ENCODE assay signal across 24 cellular contexts in the genomic region with DNA sequence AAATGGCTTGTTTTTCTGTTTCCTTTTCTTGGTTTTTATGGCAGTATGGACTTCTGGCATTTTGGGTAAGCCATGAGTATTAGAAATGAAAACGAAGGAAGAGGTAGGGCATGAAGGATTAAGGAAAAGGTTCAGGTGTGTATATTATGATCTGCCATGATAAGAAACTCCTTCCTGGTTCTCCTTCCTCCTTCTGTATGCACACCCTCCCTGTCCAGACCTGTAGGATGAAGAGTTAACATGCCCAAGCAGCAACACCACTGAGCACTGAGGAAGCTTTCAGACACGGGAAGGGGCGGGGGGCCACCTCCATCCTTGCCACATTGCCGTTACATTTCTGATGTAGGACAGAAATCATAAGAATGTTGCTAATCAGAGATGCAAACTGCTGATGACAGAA.
A peak's percentile ranks its signal among the peaks of the same experiment; 100 is the strongest.
DNase-seq lines count a peak whose midpoint lies in the region; ATAC-seq, FAIRE-seq and TF ChIP-seq lines count a peak whose summit lies in the region.
"Had no signal": no experiment of that assay in that cellular context is flagged by ENCODE, and none has a peak within 500 bp of the region (broad histone marks: within the 10 kb centered on the region; RNA-seq: fewer than 3 reads in every experiment).

No MANE protein-coding gene starts in this region.

- intact Hi-C loops in MCF 10A (cut with micrococcal nuclease): no loop called here

- no peak overlapping the region for H3K9ac ChIP-seq in keratinocyte (ENCODE audit: control insufficient read depth, extremely low read depth, insufficient read depth, low read length)
- H3K9ac ChIP-seq: BLaER1 had no signal

- H2AFZ ChIP-seq in keratinocyte (ENCODE audit: control insufficient read depth, low read length): peak overlapping the region; percentile 51

- peaks cover 50% of the 10 kb centered on the region for H3K27me3 Mint-ChIP-seq in MCF 10A (ENCODE audit: insufficient read depth, unreplicated experiment)
- H3K27me3 Mint-ChIP-seq: CD4-positive, alpha-beta T cell had no signal

- POLR2A ChIA-PET in MCF 10A (lab: Yijun Ruan, JAX): no interaction called here

- CTCF ChIA-PET in MCF 10A (lab: Yijun Ruan, JAX): interaction anchor here (1.1 kb wide), 1 partner anchor 390 kb away, joined by 6 read pairs; no protein-coding TSS in a partner anchor

- in situ Hi-C loops in T47D (cut with HindIII; ENCODE audit: low pct_unique_long_range_greater_than_20kb, low sequenced_read_pairs): no loop called here

- H3K4me3 Mint-ChIP-seq in MCF 10A (ENCODE audit: unreplicated experiment): no peak overlapping the region
- H3K4me3 Mint-ChIP-seq: CD4-positive, alpha-beta T cell; CD8-positive, alpha-beta T cell had no signal

- no peaks in the 10 kb centered on the region for H3K4me1 Mint-ChIP-seq in MCF 10A (ENCODE audit: insufficient read depth, unreplicated experiment)

- dilution Hi-C loops in keratinocyte (cut with MboI; ENCODE audit: extremely low pct_ligation_motif_present, low sequenced_read_pairs): no loop called here

- no peak for ATAC-seq in GM21619 (IDR thresholded peaks at IDR 0.05; ENCODE audit: unreplicated experiment)
- ATAC-seq in stimulated activated naive CD8-positive, alpha-beta T cell treated with anti-CD3 and anti-CD28 coated beads, Interleukin-15, Interleukin-2, amounts not matched to agents 100 U/mL and 50 U/mL, for 24 hours: no peak
- ATAC-seq: CD8-positive, alpha-beta T cell had no signal

- H3K4me1 ChIP-seq in keratinocyte (ENCODE audit: control insufficient read depth, extremely low read depth, insufficient read depth, low read length): no peaks in the 10 kb centered on the region
- H3K4me1 ChIP-seq: BE2C, BLaER1, Caco-2 had no signal

- no peaks in the 10 kb centered on the region for H3K36me3 Mint-ChIP-seq in MCF 10A (ENCODE audit: insufficient read depth, unreplicated experiment)
- H3K36me3 Mint-ChIP-seq: CD8-positive, alpha-beta T cell had no signal

- peaks cover 2% of the 10 kb centered on the region for H3K27me3 ChIP-seq in bronchial epithelial cell (ENCODE audit: control insufficient read depth, insufficient read depth, low read length)
- H3K27me3 ChIP-seq in keratinocyte (ENCODE audit: control insufficient read depth, extremely low read depth, insufficient read depth, low read length): peaks cover 3% of the 10 kb centered on the region
- H3K27me3 ChIP-seq: BE2C, BLaER1 had no signal

- H3K27ac ChIP-seq in epithelial cell of prostate (no peak overlapping the region), keratinocyte (ENCODE audit: control insufficient read depth, insufficient read depth, low read length) (no peak overlapping the region)
- H3K27ac ChIP-seq: BLaER1 had no signal

- DNase-seq in T47D (ENCODE audit: low read depth in 1 of 2, low spot score in 1 of 2): peak; percentile 15 to 24
- DNase-seq in MCF 10A (ENCODE audit: unreplicated experiment): no peak
- DNase-seq in bronchial epithelial cell (ENCODE audit: low read depth): peak; percentile 72
- peak; percentile 16 for DNase-seq in epithelial cell of prostate (ENCODE audit: low read depth, low spot score)
- no peak for DNase-seq in keratinocyte (ENCODE audit: low read depth, low spot score)
- DNase-seq in frontal cortex (ENCODE audit: low spot score in 2 of 2): no peak
- DNase-seq in stimulated activated naive CD8-positive, alpha-beta T cell treated with anti-CD3 and anti-CD28 coated beads, Interleukin-15, Interleukin-2, amounts not matched to agents 100 U/mL and 50 U/mL, for 24 hours: no peak
- DNase-seq: 8988T; ACHN; BE2C; C1 segment of cervical spinal cord; Caco-2; Calu3; CD4-positive, alpha-beta T cell; CD8-positive, alpha-beta T cell; DMS79 treated with DMSO at 0.1 percent for 48 hours; GF-D8 had no signal

- no peak overlapping the region for H3K4me2 ChIP-seq in keratinocyte (ENCODE audit: control insufficient read depth, extremely low read depth, insufficient read depth, low read depth, low read length)
- H3K4me2 ChIP-seq: BLaER1 had no signal

- no peaks in the 10 kb centered on the region for H3K79me2 ChIP-seq in keratinocyte (ENCODE audit: control insufficient read depth, insufficient read depth, low read length)

- no TSS peak for BruUV-seq in MCF 10A (replicated peaks; lab: Mats Ljungman, UMichigan)

- no peak overlapping the region for H3K4me3 ChIP-seq in bronchial epithelial cell (ENCODE audit: low read depth, low read length)
- H3K4me3 ChIP-seq in keratinocyte (ENCODE audit: control insufficient read depth in 2 of 3, extremely low read depth in 1 of 3, insufficient read depth in 2 of 3, low read depth in 1 of 3, low read length in 3 of 3): no peak overlapping the region
- H3K4me3 ChIP-seq: BLaER1 had no signal

- TF ChIP-seq CTCF in MCF 10A (IDR thresholded peaks at IDR 0.05; ENCODE audit: unreplicated experiment) (no peak), bronchial epithelial cell (IDR thresholded peaks at IDR 0.05; ENCODE audit: insufficient read depth, low read length, severe bottlenecking) (no peak), keratinocyte (optimal IDR thresholded peaks at IDR 0.05 in 1 of 3, IDR thresholded peaks at IDR 0.05 in 1 of 3, conservative IDR thresholded peaks at IDR 0.05 in 1 of 3; ENCODE audit: extremely low read depth in 1 of 3, insufficient read depth in 2 of 3, low read length in 3 of 3) (no peak)

- no peaks in the 10 kb centered on the region for H3K9me3 ChIP-seq in keratinocyte (ENCODE audit: control insufficient read depth, low read depth, low read length)
- H3K9me3 ChIP-seq: BE2C, Caco-2 had no signal

- H3K9me1 ChIP-seq in keratinocyte (ENCODE audit: control insufficient read depth, extremely low read depth, insufficient read depth, low read length): no peaks in the 10 kb centered on the region

- no peaks in the 10 kb centered on the region for H3K36me3 ChIP-seq in bronchial epithelial cell (ENCODE audit: control insufficient read depth, insufficient read depth, low read length)
- H3K36me3 ChIP-seq in keratinocyte (ENCODE audit: control insufficient read depth in 2 of 2, extremely low read depth in 1 of 2, insufficient read depth in 2 of 2, low read length in 2 of 2): no peaks in the 10 kb centered on the region
- H3K36me3 ChIP-seq: BE2C, BLaER1 had no signal

- no peaks in the 10 kb centered on the region for H4K20me1 ChIP-seq in keratinocyte (ENCODE audit: control insufficient read depth, extremely low read depth, insufficient read depth, low read length)
- H4K20me1 ChIP-seq: BLaER1 had no signal

- H3K27ac Mint-ChIP-seq in MCF 10A (ENCODE audit: low read depth, unreplicated experiment): no peak overlapping the region
- H3K27ac Mint-ChIP-seq: CD4-positive, alpha-beta T cell; CD8-positive, alpha-beta T cell had no signal

- H3K9me3 Mint-ChIP-seq in MCF 10A (ENCODE audit: unreplicated experiment): no peaks in the 10 kb centered on the region
- H3K9me3 Mint-ChIP-seq: CD4-positive, alpha-beta T cell; CD8-positive, alpha-beta T cell had no signal

- FAIRE-seq in bronchial epithelial cell (lab: Jason Lieb, UNC): peak; percentile 66
- no peak for FAIRE-seq in keratinocyte (lab: Jason Lieb, UNC)
- no peak for FAIRE-seq in frontal cortex (lab: Jason Lieb, UNC)
- FAIRE-seq: A204.1, D721Med, G401.6, GM12891, GM19239 had no signal

Comparison
In these comparisons a context has a peak if more than half of its experiments do, and no peak if none do; other contexts are left out.
1. DNase-seq: peak in T47D (2 of 2), bronchial epithelial cell (single experiment) and epithelial cell of prostate (single experiment); none in MCF 10A (single experiment), keratinocyte (single experiment), frontal cortex (0 of 2) and stimulated activated naive CD8-positive, alpha-beta T cell treated with anti-CD3 and anti-CD28 coated beads, Interleukin-15, Interleukin-2, amounts not matched to agents 100 U/mL and 50 U/mL, for 24 hours (single experiment).